In the genomic region with DNA sequence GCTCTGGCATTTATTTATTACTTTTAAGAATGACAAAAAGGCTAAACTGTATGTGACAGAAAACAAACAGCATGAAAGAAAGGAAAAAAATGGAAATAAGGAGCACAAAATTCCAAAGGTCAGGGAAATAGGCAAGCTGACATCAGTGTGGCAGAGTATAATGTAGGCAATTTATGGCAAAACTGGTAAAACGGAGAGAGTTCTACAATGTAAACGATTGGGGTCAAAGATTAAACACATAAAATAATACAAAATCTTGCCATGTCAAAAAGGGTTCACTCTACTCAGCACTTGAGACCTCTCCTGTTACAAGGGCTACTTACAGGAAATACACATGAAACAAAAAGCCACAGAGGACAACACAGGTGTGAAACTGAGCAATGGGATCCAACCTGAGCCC, we compare ENCODE assay signal across 13 cellular contexts.
"Had no signal": no experiment of that assay in that cellular context is flagged by ENCODE, and none has a peak within 500 bp of the region (broad histone marks: within the 10 kb centered on the region; RNA-seq: fewer than 3 reads in every experiment).

No MANE protein-coding gene starts in this region.

- H3K4me3 ChIP-seq: stomach, upper lobe of left lung had no signal

- ATAC-seq: activated CD4-positive, alpha-beta T cell treated with anti-CD3 and anti-CD28 coated beads for 36 hours; left ventricle myocardium superior had no signal

- H3K27me3 ChIP-seq: stomach, upper lobe of left lung had no signal

- H3K27ac ChIP-seq: VCaP had no signal

- DNase-seq: activated CD4-positive, alpha-beta memory T cell treated with anti-CD3 and anti-CD28 coated beads, Interleukin-2, amount 10 ng/mL, durations not matched to agents 7 days and 5 days; activated CD4-positive, alpha-beta T cell treated with anti-CD3 and anti-CD28 coated beads for 36 hours; activated gamma-delta T cell treated with Interleukin-2 at 50 U/mL for 16 hours; activated naive CD8-positive, alpha-beta T cell treated with anti-CD3 and anti-CD28 coated beads, Interleukin-2, amount 10 ng/mL, durations not matched to agents 7 days and 5 days; activated T-cell treated with anti-CD3 and anti-CD28 coated beads, Interleukin-2, amount 50 U/mL, for 48 hours; aorta; cortex of kidney; glutamatergic neuron; left ventricle myocardium superior; retina; stomach; upper lobe of left lung had no signal

- H3K9me3 ChIP-seq: stomach, upper lobe of left lung had no signal
